Comparison of ENCODE assay signal across 2 cellular contexts in genomic region chr19:8389891-8390616, GRCh38.
TF ChIP-seq lines count a peak whose summit lies in the region.

Gene RAB11B (plus strand): TSS chr19:8390360. CDS start chr19:8390417, 57 bp downstream.

TF ChIP-seq in IMR-90, 13 proteins besides CTCF, POLR2A, EP300 and RAD21 (continued from another document):
- TF ChIP-seq ELK1 (IDR thresholded peaks at IDR 0.05; ENCODE audit: borderline replicate concordance, low read depth, low read length): peak; percentile 87
- TF ChIP-seq CEBPB (IDR thresholded peaks at IDR 0.05; ENCODE audit: low read depth, low read length): no peak
- peak; percentile 25; the same call in 1 of the 2 replicates for TF ChIP-seq MAZ (IDR thresholded peaks at IDR 0.05; ENCODE audit: borderline replicate concordance, low read depth, low read length)
TF ChIP-seq in IMR-90: peak in this region for 4.

TF ChIP-seq in endothelial cell of umbilical vein, 7 proteins besides CTCF, POLR2A, EP300 and RAD21 (continued from another document):
- TF ChIP-seq MAX (IDR thresholded peaks at IDR 0.05; ENCODE audit: insufficient read depth, insufficient read length) (no peak), FOS (IDR thresholded peaks at IDR 0.05; ENCODE audit: borderline replicate concordance, insufficient read depth, low read length) (peak; percentile 18), POLR2AphosphoS5 (IDR thresholded peaks at IDR 0.05; ENCODE audit: insufficient read depth, low read depth, low read length) (no peak), GATA2 (IDR thresholded peaks at IDR 0.05; ENCODE audit: insufficient read depth, insufficient read length, low read depth, low read length) (no peak)
TF ChIP-seq in endothelial cell of umbilical vein: peak in this region for 2.
